ENCODE assay signal across 12 cellular contexts in the genomic region with DNA sequence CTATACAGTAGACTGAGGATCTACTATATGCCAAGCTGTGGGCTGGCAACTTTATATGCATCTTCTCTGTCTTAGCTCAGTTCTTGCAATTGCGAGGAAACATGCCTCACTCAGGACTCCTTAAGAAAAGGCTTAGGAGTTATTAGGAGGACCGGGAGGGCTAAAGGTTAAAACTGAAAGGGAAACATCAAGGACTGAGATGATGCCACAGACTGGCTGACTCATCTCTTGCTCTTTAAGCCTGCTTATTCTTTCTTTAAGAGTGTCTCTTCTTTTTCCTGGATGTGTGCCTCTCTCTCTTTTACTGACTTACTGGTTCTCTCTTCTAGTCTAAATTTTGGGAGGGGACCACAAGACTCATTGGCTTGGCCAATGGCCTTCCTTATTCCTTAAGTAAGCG. TPM values are rescaled to one million over a fixed set of nuclear protein-coding genes. Genes with fewer than 3 reads are reported as not detected.
DNase-seq lines count a peak whose midpoint lies in the region; ATAC-seq and TF ChIP-seq lines count a peak whose summit lies in the region.
"Had no signal": no experiment of that assay in that cellular context is flagged by ENCODE, and none has a peak within 500 bp of the region (broad histone marks: within the 10 kb centered on the region; RNA-seq: fewer than 3 reads in every experiment).

No MANE protein-coding gene starts in this region.

- H3K4me2 ChIP-seq in PC-9 = peak overlapping the region; percentile 49

- H2AFZ ChIP-seq in PC-9 = no peak overlapping the region

- no peaks in the 10 kb centered on the region for H3K9me3 Mint-ChIP-seq in effector memory CD8-positive, alpha-beta T cell

- no peak for DNase-seq in activated CD4-positive, CD25-positive, alpha-beta regulatory T cell (lab: John Stamatoyannopoulos, UW)
- DNase-seq in PC-9 (peak in 1 of 2 experiments; percentile 64), sigmoid colon (peak; percentile 63), NCI-H146 (lab: John Stamatoyannopoulos, UW) (no peak), body of pancreas (no peak)
- DNase-seq in effector memory CD8-positive, alpha-beta T cell = no peak
- no peak for DNase-seq in NK-92 treated with Interleukin-12 subunit alpha and Interleukin-12 subunit beta, amount 100 ng/mL, for 24 hours (lab: John Stamatoyannopoulos, UW)
- DNase-seq: caudate nucleus, NCI-H1436 had no signal

- H3K4me1 Mint-ChIP-seq in effector memory CD8-positive, alpha-beta T cell (ENCODE audit: low read depth in 2 of 2) = peaks cover 3 to 9% of the 10 kb centered on the region in 2 donors

- no peaks in the 10 kb centered on the region for H3K27me3 Mint-ChIP-seq in effector memory CD8-positive, alpha-beta T cell

- peaks cover 55% of the 10 kb centered on the region for H3K4me1 ChIP-seq in PC-9 (replicated peaks; ENCODE audit: insufficient read depth)
- H3K4me1 ChIP-seq in sigmoid colon = peaks cover 0 to 63% (median 47%) of the 10 kb centered on the region in 4 donors
- peaks cover 28% of the 10 kb centered on the region for H3K4me1 ChIP-seq in body of pancreas

- TF ChIP-seq EP300 in sigmoid colon (IDR thresholded peaks at IDR 0.05) = no peak

- H3K27ac ChIP-seq in PC-9 = no peak overlapping the region
- peak overlapping the region; percentile 80 to 96 (median 90) for H3K27ac ChIP-seq in sigmoid colon
- H3K27ac ChIP-seq in body of pancreas = no peak overlapping the region

- peak overlapping the region; percentile 44 to 49 for H3K27ac Mint-ChIP-seq in effector memory CD8-positive, alpha-beta T cell

- TF ChIP-seq POLR2A in sigmoid colon (IDR thresholded peaks at IDR 0.05) (no peak), body of pancreas (IDR thresholded peaks at IDR 0.05) (no peak)

- H3K4me3 ChIP-seq in PC-9 = no peak overlapping the region
- no peak overlapping the region for H3K4me3 ChIP-seq in sigmoid colon
- no peak overlapping the region for H3K4me3 ChIP-seq in body of pancreas
- H3K4me3 ChIP-seq: lung had no signal

- no TSS peak for BruUV-seq in PC-9 (replicated peaks; lab: Mats Ljungman, UMichigan)

- WGBS in sigmoid colon, 2 donors = 41 to 60% methylated on average over 3 of the region's 3 CpGs
- 49 to 85% methylated on average over 3 of the region's 3 CpGs for WGBS in body of pancreas, 2 donors

- H3K27me3 ChIP-seq in PC-9 (ENCODE audit: insufficient read depth, low read depth) = no peaks in the 10 kb centered on the region
- H3K27me3 ChIP-seq in sigmoid colon = no peaks in the 10 kb centered on the region
- no peaks in the 10 kb centered on the region for H3K27me3 ChIP-seq in body of pancreas

- peaks cover 46% of the 10 kb centered on the region for H3F3A ChIP-seq in PC-9 (ENCODE audit: insufficient read depth, low read depth)

- no peaks in the 10 kb centered on the region for H3K79me2 ChIP-seq in PC-9 (ENCODE audit: low read depth)

- CTCF ChIA-PET in PC-9 (lab: Charles Lee) = no interaction called here

- H4K20me1 ChIP-seq in PC-9 (ENCODE audit: insufficient read depth) = no peaks in the 10 kb centered on the region

- H3K36me3 Mint-ChIP-seq in effector memory CD8-positive, alpha-beta T cell (ENCODE audit: insufficient read depth) = no peaks in the 10 kb centered on the region

- H3K36me3 ChIP-seq in PC-9 (ENCODE audit: low read depth) (no peaks in the 10 kb centered on the region), sigmoid colon (no peaks in the 10 kb centered on the region), body of pancreas (replicated peaks in 1 of 2; ENCODE audit: insufficient read depth in 1 of 2, low read depth in 2 of 2) (no peaks in the 10 kb centered on the region)

- no peak overlapping the region for H3K4me3 Mint-ChIP-seq in effector memory CD8-positive, alpha-beta T cell

- intact Hi-C loops in PC-9 (cut with micrococcal nuclease; ENCODE audit: unreplicated experiment) (no loop called here), sigmoid colon (cut with DNase I) (no loop called here), body of pancreas (cut with DNase I) (no loop called here)

- TF ChIP-seq CTCF in PC-9 (conservative IDR thresholded peaks at IDR 0.05) = no peak
- TF ChIP-seq CTCF in sigmoid colon (IDR thresholded peaks at IDR 0.05) = no peak
- no peak for TF ChIP-seq CTCF in body of pancreas (IDR thresholded peaks at IDR 0.05)

- no peaks in the 10 kb centered on the region for H3K9me2 ChIP-seq in PC-9 (ENCODE audit: insufficient read depth)

- peak; percentile 76 to 82 for ATAC-seq in activated CD4-positive, CD25-positive, alpha-beta regulatory T cell treated with anti-CD3 and anti-CD28 coated beads, Interleukin-2, amount 50 U/mL, for 24 hours
- no peak for ATAC-seq in effector memory CD8-positive, alpha-beta T cell (replicated peaks)
- ATAC-seq in body of pancreas = no peak

- POLR2A ChIA-PET in PC-9 (lab: Charles Lee; ENCODE audit: unreplicated experiment) = interaction anchor here (0.6 kb wide), 1 partner anchor 8 kb away, joined by 13 read pairs; no protein-coding TSS in a partner anchor

- no peaks in the 10 kb centered on the region for H3K9me3 ChIP-seq in PC-9 (ENCODE audit: insufficient read depth, low read depth)
- no peaks in the 10 kb centered on the region for H3K9me3 ChIP-seq in sigmoid colon
- H3K9me3 ChIP-seq in body of pancreas = no peaks in the 10 kb centered on the region

RNA-seq across cellular contexts. Expression of a gene that starts 7.0 kb away (rescaled TPM):
- total RNA-seq in PC-9 (2021) (114 and 117 TPM in 2 replicates), sigmoid colon (100 to 1,000 TPM in 1 of 4 donors, 10 to 100 TPM in 3; 79.9 to 149 (median 88.5) TPM), body of pancreas (10 to 100 TPM; 62.0 to 97.6 TPM)
- 10 to 100 TPM; 22.2 to 63.9 (median 23.6) TPM for polyA plus RNA-seq in sigmoid colon

RNA-seq across cellular contexts. Expression of a gene that starts 7.7 kb away (rescaled TPM):
- total RNA-seq in PC-9 (2021) (35.1 and 38.8 TPM in 2 replicates), sigmoid colon (10 to 100 TPM; 44.2 to 58.7 (median 52.2) TPM), body of pancreas (10 to 100 TPM; 14.2 to 15.3 TPM)
- 10 to 100 TPM; 14.4 to 35.6 (median 17.1) TPM for polyA plus RNA-seq in sigmoid colon

RNA-seq across cellular contexts. Expression of a gene that starts 22.9 kb away (rescaled TPM):
- total RNA-seq in PC-9 (2021) = 0.23 TPM in 1 of 2 replicates, not detected in the other
- under 1 TPM in 1 of 4 donors, not detected in 3; 0.36 TPM for total RNA-seq in sigmoid colon
- under 1 TPM in 1 of 3 donors, not detected in 2; 0.03 TPM for polyA plus RNA-seq in sigmoid colon
- not detected for total RNA-seq in body of pancreas
- total RNA-seq: lung had no signal

RNA-seq across cellular contexts. Expression of a gene that starts 47.1 kb away (rescaled TPM):
- total RNA-seq in PC-9 (2021) = 0.33 and 0.60 TPM in 2 replicates
- not detected for total RNA-seq in sigmoid colon
- polyA plus RNA-seq in sigmoid colon = under 1 TPM in 1 of 3 donors, not detected in 2; 0.17 TPM
- total RNA-seq in body of pancreas = 1 to 10 TPM; 4.9 to 5.3 TPM

RNA-seq across cellular contexts. Expression of a gene that starts 48.6 kb away (rescaled TPM):
- total RNA-seq in PC-9 (2021) (not detected in 2 replicates), sigmoid colon (not detected), body of pancreas (100 to 1,000 TPM; 306 to 837 TPM)
- 1 to 10 TPM in 1 of 3 donors, not detected in 2; 1.8 TPM for polyA plus RNA-seq in sigmoid colon
- total RNA-seq: T-helper 2 cell treated with Interferon-gamma antibody and Interleukin-4, amounts not matched to agents 100 ng/mL and 5 ng/mL, for 36 hours had no signal
- polyA plus RNA-seq: lung had no signal

Comparison
In these comparisons a context has a peak if more than half of its experiments do, and no peak if none do; other contexts are left out.
1. ATAC-seq: peak in activated CD4-positive, CD25-positive, alpha-beta regulatory T cell treated with anti-CD3 and anti-CD28 coated beads, Interleukin-2, amount 50 U/mL, for 24 hours (2 of 2); none in effector memory CD8-positive, alpha-beta T cell (single experiment) and body of pancreas (single experiment).
2. H3K27ac ChIP-seq: peak in sigmoid colon (4 of 4); none in PC-9 (single experiment) and body of pancreas (0 of 4).